14 cellular contexts compared by ENCODE assay signal in genomic region chr5:55570026-55570425, GRCh38. TPM values are rescaled to one million over a fixed set of nuclear protein-coding genes. Genes with fewer than 3 reads are reported as not detected.
A peak's percentile ranks its signal among the peaks of the same experiment; 100 is the strongest.
DNase-seq lines count a peak whose midpoint lies in the region; ATAC-seq and TF ChIP-seq lines count a peak whose summit lies in the region.
"Had no signal": no experiment of that assay in that cellular context is flagged by ENCODE, and none has a peak within 500 bp of the region (broad histone marks: within the 10 kb centered on the region; RNA-seq: fewer than 3 reads in every experiment).

No MANE protein-coding gene starts in this region.

- no peaks in the 10 kb centered on the region for H3K79me2 ChIP-seq in SK-N-SH (ENCODE audit: insufficient read depth)

- H3K4me3 ChIP-seq in SK-N-SH (ENCODE audit: low read depth in 2 of 2, low read length in 1 of 2) (no peak overlapping the region), fibroblast of the aortic adventitia (ENCODE audit: low read depth, low read length) (no peak overlapping the region), psoas muscle (no peak overlapping the region)
- H3K4me3 ChIP-seq: lower lobe of right lung, upper lobe of left lung had no signal

- H3K9ac ChIP-seq in SK-N-SH, result no peak overlapping the region

- H4K20me1 ChIP-seq in SK-N-SH (ENCODE audit: insufficient read depth), result no peaks in the 10 kb centered on the region

- peak overlapping the region; percentile 74; the same call in 1 of the 2 replicates for H2AFZ ChIP-seq in SK-N-SH (ENCODE audit: low read depth)

- H3K9me3 ChIP-seq in SK-N-SH (no peaks in the 10 kb centered on the region), psoas muscle (no peaks in the 10 kb centered on the region)
- H3K9me3 ChIP-seq: lower lobe of right lung, upper lobe of left lung had no signal

- H3K9me2 ChIP-seq in SK-N-SH, result no peaks in the 10 kb centered on the region

- H3K36me3 ChIP-seq in SK-N-SH (replicated peaks in 1 of 2; ENCODE audit: control insufficient read depth in 1 of 2, insufficient read depth in 2 of 2, low read length in 1 of 2) (no peaks in the 10 kb centered on the region), psoas muscle (ENCODE audit: insufficient read depth in 1 of 2, low read depth in 1 of 2) (no peaks in the 10 kb centered on the region)
- H3K36me3 ChIP-seq: lower lobe of right lung, upper lobe of left lung had no signal

- intact Hi-C loops in psoas muscle (cut with DNase I), result no loop called here

- TF ChIP-seq EP300 in SK-N-SH (IDR thresholded peaks at IDR 0.05; ENCODE audit: borderline replicate concordance in 1 of 2, low read depth in 1 of 2, low read length in 1 of 2), result no peak

- CTCF ChIA-PET in SK-N-SH (lab: Yijun Ruan, JAX), result no interaction called here

- peaks cover 9% of the 10 kb centered on the region for H3F3A ChIP-seq in SK-N-SH (replicated peaks; ENCODE audit: insufficient read depth)

- 0 out of 2 replicates have a peak overlapping the region, but pooled peaks have one; percentile 5 for H3K4me2 ChIP-seq in SK-N-SH

- H3K27me3 ChIP-seq in SK-N-SH (ENCODE audit: insufficient read depth) (no peaks in the 10 kb centered on the region), psoas muscle (ENCODE audit: insufficient read depth in 3 of 3, low read length in 2 of 3) (no peaks in the 10 kb centered on the region)
- H3K27me3 ChIP-seq: upper lobe of left lung had no signal

- WGBS in SK-N-SH (ENCODE audit: low lambda C conversion rate), result 57% methylated on average over 2 of the region's 2 CpGs
- 57 to 80% (median 64%) methylated on average over 2 of the region's 2 CpGs for WGBS in psoas muscle, 3 donors

- TF ChIP-seq CTCF in C4-2B (conservative IDR thresholded peaks at IDR 0.05) (no peak), SK-N-SH (IDR thresholded peaks at IDR 0.05) (no peak), fibroblast of the aortic adventitia (IDR thresholded peaks at IDR 0.05; ENCODE audit: insufficient read depth, low read length) (no peak), psoas muscle (IDR thresholded peaks at IDR 0.05) (no peak)

- peak overlapping the region; percentile 96 for H3K27ac ChIP-seq in C4-2B
- peak overlapping the region in 1 of 2 experiments; percentile 14; a peak in 1 of 4 replicates for H3K27ac ChIP-seq in SK-N-SH (ENCODE audit: low read depth in 2 of 2, low read length in 1 of 2)
- H3K27ac ChIP-seq in psoas muscle, result no peak overlapping the region
- no peak overlapping the region for H3K27ac ChIP-seq in caudate nucleus (ENCODE audit: low read depth, low read length)
- H3K27ac ChIP-seq: lower lobe of right lung had no signal

- ATAC-seq in psoas muscle (peak in 3 of 4 donors; percentile 15 to 55 (median 26)), HG02885 (IDR thresholded peaks at IDR 0.05; ENCODE audit: poor library complexity, unreplicated experiment) (no peak), GM19397 (IDR thresholded peaks at IDR 0.05; ENCODE audit: unreplicated experiment) (no peak)

- TF ChIP-seq RAD21 in SK-N-SH (IDR thresholded peaks at IDR 0.05; ENCODE audit: low read length), result no peak

- POLR2A ChIA-PET in SK-N-SH (lab: Yijun Ruan, JAX), result no interaction called here

- DNase-seq in SK-N-SH (no peak), fibroblast of the aortic adventitia (ENCODE audit: low read depth) (peak; percentile 40), psoas muscle (no peak), caudate nucleus (lab: John Stamatoyannopoulos, UW) (no peak)
- DNase-seq in activated CD4-positive, alpha-beta T cell treated with anti-CD3 and anti-CD28 coated beads for 4 hours, result no peak
- DNase-seq: activated CD4-positive, CD25-positive, alpha-beta regulatory T cell; CD4-positive, CD25-positive, alpha-beta regulatory T cell; foreskin melanocyte; lower lobe of right lung; SHP77 treated with DMSO at 0.1 percent for 48 hours; upper lobe of left lung had no signal

- H3K4me1 ChIP-seq in SK-N-SH (ENCODE audit: control insufficient read depth in 1 of 2, insufficient read depth in 2 of 2, low read depth in 1 of 2, low read length in 1 of 2) (0 out of 4 replicates have a peak, but pooled peaks cover 0 to 7% of the 10 kb centered on the region in 2 experiments), psoas muscle (peaks cover 12% of the 10 kb centered on the region)

TF ChIP-seq in SK-N-SH, 30 proteins besides CTCF, POLR2A, EP300 and RAD21:
- no peak for TF ChIP-seq GATA2 (CRISPR knock-in tag; IDR thresholded peaks at IDR 0.05)
- no peak for TF ChIP-seq NRF1 (IDR thresholded peaks at IDR 0.05; ENCODE audit: low read depth, low read length)
- no peak for TF ChIP-seq MAX (IDR thresholded peaks at IDR 0.05; ENCODE audit: low read depth)
- TF ChIP-seq TEAD4 (IDR thresholded peaks at IDR 0.05; ENCODE audit: borderline replicate concordance, insufficient read depth), result no peak
- TF ChIP-seq REST (IDR thresholded peaks at IDR 0.05; ENCODE audit: low read depth, low read length), result no peak
- TF ChIP-seq RFX5 (IDR thresholded peaks at IDR 0.05; ENCODE audit: low read length), result no peak
- no peak for TF ChIP-seq MXI1 (IDR thresholded peaks at IDR 0.05; ENCODE audit: low read depth, low read length)
- no peak for TF ChIP-seq MEF2A (IDR thresholded peaks at IDR 0.05; ENCODE audit: borderline replicate concordance, low read depth)
- no peak for TF ChIP-seq TCF12 (IDR thresholded peaks at IDR 0.05)
- TF ChIP-seq POLR2AphosphoS5 (IDR thresholded peaks at IDR 0.05; ENCODE audit: low read depth, low read length), result no peak
- no peak for TF ChIP-seq RXRA (IDR thresholded peaks at IDR 0.05; ENCODE audit: borderline replicate concordance, low read depth)
- TF ChIP-seq SMC3 (IDR thresholded peaks at IDR 0.05; ENCODE audit: low read depth, low read length), result no peak
- no peak for TF ChIP-seq ELF1 (IDR thresholded peaks at IDR 0.05)
- no peak for TF ChIP-seq FOXM1 (IDR thresholded peaks at IDR 0.05; ENCODE audit: low read depth)

RNA-seq across cellular contexts. Expression of gene PLPP1, which starts 35.3 kb away (rescaled TPM):
- 32.8 and 37.5 TPM in 2 replicates for polyA plus RNA-seq in SK-N-SH (2012; rRNA removed)
- 35.9 and 37.2 TPM in 2 replicates for polyA plus RNA-seq in SK-N-SH (2012; cell fraction: cytosol; rRNA removed)
- polyA plus RNA-seq in SK-N-SH (2012; cell fraction: nucleus; rRNA removed), result 29.0 and 70.5 TPM in 2 replicates
- total RNA-seq in fibroblast of the aortic adventitia (ENCODE audit: low replicate concordance), result 71.8 and 254 TPM in 2 replicates
- 10 to 100 TPM; 25.4 to 57.3 (median 37.6) TPM for total RNA-seq in psoas muscle
- polyA plus RNA-seq in psoas muscle, result 10 to 100 TPM; 22.0 to 81.5 (median 46.1) TPM

Comparison
In these comparisons a context has a peak if more than half of its experiments do, and no peak if none do; other contexts are left out.
1. ATAC-seq: peak in psoas muscle (3 of 4); none in HG02885 (single experiment) and GM19397 (single experiment).